ENCODE assay signal across 24 cellular contexts in genomic region chr7:134355004-134355525, GRCh38. TPM values are rescaled to one million over a fixed set of nuclear protein-coding genes. Genes with fewer than 3 reads are reported as not detected.
DNase-seq lines count a peak whose midpoint lies in the region; ATAC-seq, FAIRE-seq and TF ChIP-seq lines count a peak whose summit lies in the region.
"Had no signal": no experiment of that assay in that cellular context is flagged by ENCODE, and none has a peak within 500 bp of the region (broad histone marks: within the 10 kb centered on the region; RNA-seq: fewer than 3 reads in every experiment).

No MANE protein-coding gene starts in this region.

- no peaks in the 10 kb centered on the region for H3K79me2 ChIP-seq in HepG2 (ENCODE audit: insufficient read depth, low read length)

- H3K9me3 ChIP-seq in A549 (no peaks in the 10 kb centered on the region), HepG2 (ENCODE audit: low read length) (no peaks in the 10 kb centered on the region), pancreas (no peaks in the 10 kb centered on the region)
- H3K9me3 ChIP-seq: HAP-1, SJSA1 had no signal

- no peaks in the 10 kb centered on the region for H4K20me1 ChIP-seq in HepG2 (ENCODE audit: insufficient read depth, low read length)

- in situ Hi-C loops in SK-MEL-5 (cut with HindIII; ENCODE audit: low pct_unique_long_range_greater_than_20kb, low sequenced_read_pairs) (no loop called here), HepG2 (cut with HindIII; ENCODE audit: extremely low pct_ligation_motif_present, low pct_unique_long_range_greater_than_20kb) (no loop called here)

- CTCF ChIA-PET in A549 (lab: Yijun Ruan, JAX) (interaction anchor here (0.6 to 3.1 kb wide), 4 partner anchors 10 to 214 kb away, joined by 3 to 9 read pairs (median 4); no protein-coding TSS in a partner anchor), HepG2 (lab: Yijun Ruan, JAX; ENCODE audit: low intra/inter-chr PET ratio, low total read pairs) (no interaction called here)

- H3K4me2 ChIP-seq in A549 (no peak overlapping the region), HepG2 (ENCODE audit: low read depth, low read length) (peak overlapping the region; percentile 44)
- H3K4me2 ChIP-seq: GM23338 had no signal

- BruUV-seq in HepG2 (replicated peaks; lab: Mats Ljungman, UMichigan), result no TSS peak

- peaks cover 23% of the 10 kb centered on the region for H3K4me1 ChIP-seq in A549
- H3K4me1 ChIP-seq in HepG2 (ENCODE audit: insufficient read depth, low read length), result peaks cover 64% of the 10 kb centered on the region
- H3K4me1 ChIP-seq in pancreas, result peaks cover 12 to 23% (median 14%) of the 10 kb centered on the region in 3 donors
- H3K4me1 ChIP-seq: HAP-1, SJSA1 had no signal

- no peaks in the 10 kb centered on the region for H3K36me3 ChIP-seq in HepG2 (replicated peaks in 1 of 2; ENCODE audit: control insufficient read depth in 1 of 2, insufficient read depth in 2 of 2, low read length in 2 of 2)
- H3K36me3 ChIP-seq in pancreas, result no peaks in the 10 kb centered on the region
- H3K36me3 ChIP-seq: HAP-1, SJSA1 had no signal

- ATAC-seq in A549 (peak; percentile 38 to 43), HepG2 (peak; percentile 74), pancreas (peak in 3 of 4 donors; percentile 6 to 20 (median 14)), GM21381 (IDR thresholded peaks at IDR 0.05; ENCODE audit: unreplicated experiment) (no peak)
- ATAC-seq: GM23338 had no signal

- DNase-seq in A549 (ENCODE audit: low read depth in 1 of 2, low spot score in 1 of 2) (no peak), SK-MEL-5 (ENCODE audit: low read depth, low spot score) (peak; percentile 18), HepG2 (ENCODE audit: low spot score) (no peak), pancreas (peak in 1 of 6 donors; percentile 44), NCI-H524 treated with DMSO at 0.1 percent for 48 hours (lab: John Stamatoyannopoulos, UW) (no peak)
- DNase-seq in stimulated activated CD4-positive, alpha-beta T cell treated with anti-CD3 and anti-CD28 coated beads, Interleukin-4, amount 100 ng/mL, for 1 hour, result no peak
- DNase-seq: C1 segment of cervical spinal cord; CD4-positive, alpha-beta memory T cell; COR-L47; DMS53; HFFc6; KBM-7; NCI-H1105; NCI-H1436 treated with DMSO at 0.1 percent for 48 hours; NCI-H187 treated with DMSO at 0.1 percent for 48 hours; NCI-H2171 treated with DMSO at 0.1 percent for 48 hours; NCI-H345; NCI-H510A treated with DMSO at 0.1 percent for 48 hours; NCI-H774 had no signal

- TF ChIP-seq RAD21 in A549 (conservative IDR thresholded peaks at IDR 0.05 in 1 of 2, IDR thresholded peaks at IDR 0.05 in 1 of 2) (no peak), HepG2 (CRISPR knock-in tag; IDR thresholded peaks at IDR 0.05) (no peak)

- H2AFZ ChIP-seq in HepG2 (ENCODE audit: low read length), result no peak overlapping the region
- H2AFZ ChIP-seq: GM23338 had no signal

- no peak for FAIRE-seq in A549 (lab: Jason Lieb, UNC)
- FAIRE-seq in HepG2 (lab: Jason Lieb, UNC), result no peak
- no peak for FAIRE-seq in pancreas (lab: Jason Lieb, UNC)
- FAIRE-seq: GM18507 had no signal

- no peak overlapping the region; the same call in 1 of the 2 replicates for H3K9ac ChIP-seq in HepG2 (ENCODE audit: insufficient read depth, low read depth, low read length)

- H3K27ac ChIP-seq in A549, result peak overlapping the region in 1 of 2 experiments; percentile 9; a peak in 4 of 6 replicates
- peak overlapping the region; percentile 27 for H3K27ac ChIP-seq in HepG2 (ENCODE audit: extremely low read length, insufficient read depth, low read length)
- peak overlapping the region in 2 of 4 donors; percentile 47 to 58 for H3K27ac ChIP-seq in pancreas
- H3K27ac ChIP-seq: SJSA1 had no signal

- TF ChIP-seq EP300 in A549 (IDR thresholded peaks at IDR 0.05), result no peak
- no peak for TF ChIP-seq EP300 in HepG2 (IDR thresholded peaks at IDR 0.05; ENCODE audit: low read depth in 2 of 2, low read length in 2 of 2)
- TF ChIP-seq EP300 in HepG2 (CRISPR knock-in tag; IDR thresholded peaks at IDR 0.05; ENCODE audit: borderline replicate concordance), result no peak

- H3K27me3 ChIP-seq in HepG2 (ENCODE audit: control insufficient read depth in 1 of 2, insufficient read depth in 2 of 2, low read length in 2 of 2) (no peaks in the 10 kb centered on the region), pancreas (no peaks in the 10 kb centered on the region)

- POLR2A ChIA-PET in A549 (lab: Yijun Ruan, JAX), result interaction anchor here (0.6 to 1.9 kb wide), 2 partner anchors 10 to 49 kb away, joined by 4 read pairs; no protein-coding TSS in a partner anchor
- POLR2A ChIA-PET in HepG2 (lab: Yijun Ruan, JAX), result interaction anchor here (1.0 kb wide), 1 partner anchor 39 kb away, joined by 4 read pairs; the partner anchor contains the start of gene SLC35B4

- intact Hi-C loops in HepG2 (cut with micrococcal nuclease; ENCODE audit: unreplicated experiment) (loop anchor here (5.0 kb wide), 1 partner anchor 38 kb away; the partner anchor contains the start of gene SLC35B4), pancreas (cut with DNase I) (no loop called here)

- TF ChIP-seq POLR2A in A549 (IDR thresholded peaks at IDR 0.05; ENCODE audit: low read length), result no peak
- TF ChIP-seq POLR2A in HepG2 (IDR thresholded peaks at IDR 0.05; ENCODE audit: insufficient read depth in 1 of 2, low read depth in 2 of 2, low read length in 2 of 2), result no peak

- H3K4me3 ChIP-seq in A549 (no peak overlapping the region), HepG2 (replicated peaks in 1 of 3; ENCODE audit: insufficient read depth in 1 of 3, low read depth in 2 of 3, low read length in 3 of 3) (peak overlapping the region in 1 of 3 experiments; percentile 8; a peak in 1 of 6 replicates), pancreas (no peak overlapping the region)
- H3K4me3 ChIP-seq: GM23338, HAP-1, SJSA1 had no signal

- WGBS in A549 (ENCODE audit: missing lambda C conversion rate), result 71% methylated on average over 7 of the region's 7 CpGs
- 29% methylated on average over 4 of the region's 7 CpGs for WGBS in HepG2 (ENCODE audit: low lambda C conversion rate)
- 30 to 50% methylated on average over 7 of the region's 7 CpGs for WGBS in pancreas, 2 donors

- no peak for TF ChIP-seq CTCF in A549 (IDR thresholded peaks at IDR 0.05)
- TF ChIP-seq CTCF in HepG2 (CRISPR knock-in tag; IDR thresholded peaks at IDR 0.05), result peak; percentile 47
- no peak for TF ChIP-seq CTCF in pancreas (IDR thresholded peaks at IDR 0.05)

TF ChIP-seq in A549, 52 proteins besides CTCF, POLR2A, EP300 and RAD21:
- TF ChIP-seq CHD2 (IDR thresholded peaks at IDR 0.05; ENCODE audit: low read length, partially characterized antibody), result no peak
- no peak for TF ChIP-seq HOXB13 (CRISPR knock-in tag; IDR thresholded peaks at IDR 0.05; ENCODE audit: low read depth)
- TF ChIP-seq TP53 (CRISPR knock-in tag; IDR thresholded peaks at IDR 0.05), result no peak
- TF ChIP-seq ZSCAN20 (CRISPR knock-in tag; IDR thresholded peaks at IDR 0.05), result no peak
- TF ChIP-seq RNF2 (IDR thresholded peaks at IDR 0.05; ENCODE audit: borderline replicate concordance, low read depth), result no peak

TF ChIP-seq in HepG2, 621 proteins besides CTCF, POLR2A, EP300 and RAD21 (continues in another document):
- no peak for TF ChIP-seq CBX5 (CRISPR knock-in tag; IDR thresholded peaks at IDR 0.05; ENCODE audit: borderline replicate concordance)

RNA-seq across cellular contexts. Expression of gene SLC35B4, which starts 38.3 kb away (rescaled TPM):
- 73.0 and 83.9 TPM in 2 replicates for polyA plus RNA-seq in A549 (2011; rRNA removed)
- polyA plus RNA-seq in A549 (2012; cell fraction: cytosol; rRNA removed), result 22.5 and 28.4 TPM in 2 replicates
- 25.8 and 35.9 TPM in 2 replicates for polyA plus RNA-seq in A549 (2012; cell fraction: nucleus; rRNA removed)
- 29.1 to 36.0 TPM (median 32.8 TPM) in 3 replicates for polyA plus RNA-seq in A549 (2017; fragmentation: RNase III; extraction: RNeasy Plus Mini Kit Qiagen cat#74134 plus additional on column Dnase treatment)
- 112 and 123 TPM in 2 replicates for polyA minus RNA-seq in A549 (2011; rRNA and poly(A)+ RNA removed)
- total RNA-seq in SK-MEL-5 (2014; rRNA removed; shearing (Covaris generic)), result 88.8 and 104 TPM in 2 replicates
- polyA plus RNA-seq in SK-MEL-5 (2015; cell fraction: cytosol; rRNA removed), result 58.3 and 67.9 TPM in 2 replicates
- polyA plus RNA-seq in SK-MEL-5 (2015; cell fraction: nucleus; rRNA removed), result 92.9 and 103 TPM in 2 replicates
- 10.8 and 17.1 TPM in 2 replicates for total RNA-seq in HepG2 (2016; rRNA removed; fragmentation: Illumina TruSeq; extraction: Trizol)
- 1.7 and 2.6 TPM in 2 replicates for total RNA-seq in HepG2 (2016; cell fraction: cytosol; rRNA removed; fragmentation: Illumina TruSeq; extraction: Trizol; ENCODE audit: low read depth)
- 10.6 and 17.5 TPM in 2 replicates for total RNA-seq in HepG2 (2016; cell fraction: insoluble cytoplasmic fraction; rRNA removed; fragmentation: Illumina TruSeq; extraction: Trizol)
- total RNA-seq in HepG2 (2016; cell fraction: membrane; rRNA removed; fragmentation: Illumina TruSeq; extraction: Trizol), result 6.0 and 6.2 TPM in 2 replicates
- total RNA-seq in HepG2 (2016; cell fraction: nucleus; rRNA removed; fragmentation: Illumina TruSeq; extraction: Trizol), result 20.5 and 23.5 TPM in 2 replicates
- polyA plus RNA-seq in HepG2 (2011; rRNA removed), result 13.2 and 17.8 TPM in 2 replicates
- 9.1 and 10.5 TPM in 2 replicates for polyA plus RNA-seq in HepG2 (2011; cell fraction: cytosol; rRNA removed)
- polyA plus RNA-seq in HepG2 (2011; cell fraction: nucleus; rRNA removed), result 17.4 and 25.2 TPM in 2 replicates
- polyA plus RNA-seq in HepG2 (2012), result 8.8 and 9.4 TPM in 2 replicates
- polyA plus RNA-seq in HepG2 (2016; cell fraction: cytosol; fragmentation: Illumina TruSeq; extraction: Trizol; ENCODE audit: low read depth), result 2.2 and 3.0 TPM in 2 replicates
- polyA plus RNA-seq in HepG2 (2016; cell fraction: insoluble cytoplasmic fraction; fragmentation: Illumina TruSeq; extraction: Trizol; ENCODE audit: low read depth), result 9.1 and 9.9 TPM in 2 replicates
- polyA plus RNA-seq in HepG2 (2016; cell fraction: membrane; fragmentation: Illumina TruSeq; extraction: Trizol; ENCODE audit: low read depth), result 3.4 and 3.9 TPM in 2 replicates
- polyA plus RNA-seq in HepG2 (2016; cell fraction: nucleus; fragmentation: Illumina TruSeq; extraction: Trizol; ENCODE audit: insufficient read depth, low read depth), result 40.7 and 42.9 TPM in 2 replicates
- 30.7 and 61.9 TPM in 2 replicates for polyA minus RNA-seq in HepG2 (2011; rRNA and poly(A)+ RNA removed; ENCODE audit: low replicate concordance)
- 8.2 and 14.1 TPM in 2 replicates for polyA minus RNA-seq in HepG2 (2011; cell fraction: cytosol; rRNA and poly(A)+ RNA removed)
- 18.3 and 24.1 TPM in 2 replicates for polyA minus RNA-seq in HepG2 (2011; cell fraction: nucleus; rRNA and poly(A)+ RNA removed)
- 1 to 10 TPM; 2.2 to 8.0 (median 3.0) TPM for total RNA-seq in pancreas
- 1 to 10 TPM; 3.8 to 4.6 TPM for polyA plus RNA-seq in pancreas

Comparison
In these comparisons a context has a peak if more than half of its experiments do, and no peak if none do; other contexts are left out.
1. Of the 38 proteins assayed by ChIP-seq in both HepG2 and A549: peak only in HepG2: CTCF; only in A549: none; in both: none; in neither: 37.